In genomic region chr19:16830679-16831078, GRCh38 we compare ENCODE assay signal across 1 cellular context.
TF ChIP-seq lines count a peak whose summit lies in the region.

No MANE protein-coding gene starts in this region.

TF ChIP-seq in WTC11, 78 proteins besides CTCF, POLR2A, EP300 and RAD21 (continued from another document):
- TF ChIP-seq ZNF281 (CRISPR knock-in tag; IDR thresholded peaks at IDR 0.05) (no peak), ATF1 (CRISPR knock-in tag; IDR thresholded peaks at IDR 0.05) (no peak), AFF4 (CRISPR knock-in tag; IDR thresholded peaks at IDR 0.05; ENCODE audit: borderline replicate concordance) (no peak), ZNF532 (CRISPR knock-in tag; IDR thresholded peaks at IDR 0.05; ENCODE audit: borderline replicate concordance) (no peak), TP53 (CRISPR knock-in tag; IDR thresholded peaks at IDR 0.05) (no peak)
